23 cellular contexts compared by ENCODE assay signal in the genomic region with DNA sequence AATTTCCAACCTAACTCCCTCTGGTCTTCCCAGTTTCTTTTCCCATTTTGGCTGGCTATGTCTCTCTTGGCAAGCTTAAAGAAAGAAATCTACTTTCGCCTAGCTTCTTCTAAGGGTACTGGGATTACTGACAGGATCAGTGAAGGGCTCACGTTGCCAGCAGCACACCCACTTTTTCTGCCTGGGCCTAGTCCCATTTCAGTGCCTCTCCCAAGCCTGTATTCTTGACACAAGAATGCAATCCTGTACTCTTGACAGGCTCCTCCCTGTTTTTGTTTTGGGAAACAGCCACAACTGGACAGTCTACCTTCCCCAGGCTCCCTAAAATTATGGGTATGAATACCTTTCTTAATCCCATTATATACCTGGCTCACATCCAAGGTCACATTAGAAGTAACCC.
"Had no signal": no experiment of that assay in that cellular context is flagged by ENCODE, and none has a peak within 500 bp of the region (broad histone marks: within the 10 kb centered on the region; RNA-seq: fewer than 3 reads in every experiment).

No MANE protein-coding gene starts in this region.

- H3K4me1 Mint-ChIP-seq: activated naive CD4-positive, alpha-beta T cell treated with anti-CD3 and anti-CD28 coated beads, Interleukin-2, amount 10 ng/mL, durations not matched to agents 7 days and 5 days; immature natural killer cell; memory B cell; nephron; stimulated activated memory B cell treated with anti-CD40 and anti-IgM and Interleukin-4, amounts not matched to agents 10 μg/mL and 1 μg/mL and 100 μg/mL, for 72 hours had no signal

- H3K9me3 ChIP-seq: neutrophil, sigmoid colon, stomach had no signal

- H3K4me3 Mint-ChIP-seq: activated CD4-positive, alpha-beta memory T cell treated with anti-CD3 and anti-CD28 coated beads for 36 hours; activated naive CD4-positive, alpha-beta T cell treated with anti-CD3 and anti-CD28 coated beads, Interleukin-2, amount 10 ng/mL, durations not matched to agents 7 days and 5 days; activated T-cell treated with anti-CD3 and anti-CD28 coated beads, Interleukin-2, amount 50 U/mL, for 72 hours; immature natural killer cell; memory B cell; nephron; stimulated activated memory B cell treated with anti-CD40 and anti-IgM and Interleukin-4, amounts not matched to agents 10 μg/mL and 1 μg/mL and 100 μg/mL, for 72 hours; T-helper 17 cell had no signal

- H3K9me3 Mint-ChIP-seq: activated CD4-positive, alpha-beta memory T cell treated with anti-CD3 and anti-CD28 coated beads for 36 hours; activated naive CD4-positive, alpha-beta T cell treated with anti-CD3 and anti-CD28 coated beads, Interleukin-2, amount 10 ng/mL, durations not matched to agents 7 days and 5 days; activated T-cell treated with anti-CD3 and anti-CD28 coated beads, Interleukin-2, amount 50 U/mL, for 72 hours; immature natural killer cell; memory B cell; nephron; stimulated activated memory B cell treated with anti-CD40 and anti-IgM and Interleukin-4, amounts not matched to agents 10 μg/mL and 1 μg/mL and 100 μg/mL, for 72 hours had no signal

- H3K27me3 ChIP-seq: hepatocyte, neutrophil, sigmoid colon, stomach had no signal

- H3K27ac Mint-ChIP-seq: activated CD4-positive, alpha-beta memory T cell treated with anti-CD3 and anti-CD28 coated beads for 36 hours; activated naive CD4-positive, alpha-beta T cell treated with anti-CD3 and anti-CD28 coated beads, Interleukin-2, amount 10 ng/mL, durations not matched to agents 7 days and 5 days; activated T-cell treated with anti-CD3 and anti-CD28 coated beads, Interleukin-2, amount 50 U/mL, for 72 hours; immature natural killer cell; memory B cell; nephron; stimulated activated memory B cell treated with anti-CD40 and anti-IgM and Interleukin-4, amounts not matched to agents 10 μg/mL and 1 μg/mL and 100 μg/mL, for 72 hours; T-helper 17 cell had no signal

- DNase-seq: activated CD4-positive, alpha-beta memory T cell treated with anti-CD3 and anti-CD28 coated beads for 36 hours; activated CD4-positive, alpha-beta T cell treated with anti-CD3 and anti-CD28 coated beads for 48 hours; activated effector memory CD4-positive, alpha-beta T cell treated with anti-CD3 and anti-CD28 coated beads, Interleukin-2, amount 50 U/mL, for 16 hours; activated naive CD4-positive, alpha-beta T cell treated with anti-CD3 and anti-CD28 coated beads, Interleukin-2, amount 10 ng/mL, durations not matched to agents 7 days and 5 days; activated T-cell treated with anti-CD3 and anti-CD28 coated beads, Interleukin-2, amount 50 U/mL, for 72 hours; amygdala; effector CD4-positive, alpha-beta T cell; glutamatergic neuron; immature natural killer cell; sigmoid colon; stimulated activated CD4-positive, alpha-beta T cell treated with anti-CD3 and anti-CD28 coated beads, Interleukin-15, amount 100 ng/mL, for 24 hours; stomach; SW 1271; T-helper 17 cell; trophoblast cell had no signal

- H3K4me1 ChIP-seq: sigmoid colon, stomach had no signal

- H3K36me3 Mint-ChIP-seq: activated CD4-positive, alpha-beta memory T cell treated with anti-CD3 and anti-CD28 coated beads for 36 hours; activated naive CD4-positive, alpha-beta T cell treated with anti-CD3 and anti-CD28 coated beads, Interleukin-2, amount 10 ng/mL, durations not matched to agents 7 days and 5 days; memory B cell; stimulated activated memory B cell treated with anti-CD40 and anti-IgM and Interleukin-4, amounts not matched to agents 10 μg/mL and 1 μg/mL and 100 μg/mL, for 72 hours had no signal

- H3K27ac ChIP-seq: hepatocyte, neutrophil, parathyroid adenoma, stomach had no signal

- ATAC-seq: activated T-cell treated with anti-CD3 and anti-CD28 coated beads, Interleukin-2, amount 50 U/mL, for 72 hours; left lobe of liver; stimulated activated memory B cell treated with anti-CD40 and anti-IgM and Interleukin-4, amounts not matched to agents 10 μg/mL and 1 μg/mL and 100 μg/mL, for 72 hours; T-helper 17 cell had no signal

- H3K4me3 ChIP-seq: hepatocyte, sigmoid colon, smooth muscle cell, stomach had no signal

- H3K36me3 ChIP-seq: neutrophil, sigmoid colon, stomach had no signal
